ENCODE assay signal across 23 cellular contexts in the genomic region with DNA sequence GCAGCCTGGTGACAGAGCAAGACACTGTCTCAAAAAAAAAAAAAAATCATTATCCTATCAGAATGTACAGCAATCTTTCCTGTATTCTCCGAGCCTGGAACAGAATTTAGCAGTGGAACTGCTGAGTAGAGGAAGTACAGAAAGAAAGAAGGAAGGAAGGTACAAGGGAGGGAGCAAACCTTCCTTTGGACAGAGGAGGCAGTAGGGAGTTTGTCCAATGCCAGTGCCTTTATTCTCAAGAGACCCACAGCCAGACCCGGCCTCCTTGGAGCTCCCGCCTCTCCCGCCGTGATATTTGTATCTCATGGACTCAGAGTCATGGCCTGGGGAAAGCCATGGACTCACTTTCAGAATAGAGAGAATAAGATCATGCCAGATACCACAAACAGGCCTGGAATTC. TPM values are rescaled to one million over a fixed set of nuclear protein-coding genes. Genes with fewer than 3 reads are reported as not detected.
"Had no signal": no experiment of that assay in that cellular context is flagged by ENCODE, and none has a peak within 500 bp of the region (broad histone marks: within the 10 kb centered on the region; RNA-seq: fewer than 3 reads in every experiment).

No MANE protein-coding gene starts in this region.

- H3K4me1 Mint-ChIP-seq: activated B cell treated with CpG ODN at 0.5 μM for 24 hours; activated CD4-positive, alpha-beta T cell treated with anti-CD3 and anti-CD28 coated beads, Interleukin-2, amount 10 ng/mL, durations not matched to agents 24 days and 14 days; activated naive CD8-positive, alpha-beta T cell treated with anti-CD3 and anti-CD28 coated beads, Interleukin-2, amount 10 ng/mL, durations not matched to agents 7 days and 5 days; brain; central memory CD8-positive, alpha-beta T cell; natural killer cell; stimulated activated naive B cell treated with anti-CD40 and anti-IgM and Interleukin-4, amounts not matched to agents 10 μg/mL and 1 μg/mL and 100 μg/mL, for 72 hours had no signal

- H3K27me3 ChIP-seq: esophagus muscularis mucosa, hepatocyte, tibial nerve had no signal

- DNase-seq: activated B cell treated with CpG ODN at 0.5 μM for 24 hours; activated CD4-positive, alpha-beta T cell treated with anti-CD3 and anti-CD28 coated beads, Interleukin-2, amount 10 ng/mL, durations not matched to agents 24 days and 14 days; activated naive CD4-positive, alpha-beta T cell; activated naive CD8-positive, alpha-beta T cell treated with anti-CD3 and anti-CD28 coated beads, Interleukin-2, amount 10 ng/mL, durations not matched to agents 7 days and 5 days; left ventricle myocardium inferior; natural killer cell; occipital lobe; right cardiac atrium; stimulated activated CD4-positive, alpha-beta T cell treated with anti-CD3 and anti-CD28 coated beads, Interleukin-15, amount 100 ng/mL, for 24 hours; stimulated activated CD4-positive, alpha-beta T cell treated with anti-CD3 and anti-CD28 coated beads, Interleukin-4, amount 100 ng/mL, for 1 hour; stimulated activated naive B cell treated with anti-CD40 and anti-IgM and Interleukin-4, amounts not matched to agents 10 μg/mL and 1 μg/mL and 100 μg/mL, for 72 hours; T-helper 1 cell; T1000 had no signal

- H3K27me3 Mint-ChIP-seq: central memory CD8-positive, alpha-beta T cell had no signal

- H3K4me3 Mint-ChIP-seq: activated B cell treated with CpG ODN at 0.5 μM for 24 hours; activated CD4-positive, alpha-beta T cell treated with anti-CD3 and anti-CD28 coated beads, Interleukin-2, amount 10 ng/mL, durations not matched to agents 24 days and 14 days; activated naive CD8-positive, alpha-beta T cell treated with anti-CD3 and anti-CD28 coated beads, Interleukin-2, amount 10 ng/mL, durations not matched to agents 7 days and 5 days; activated T-helper 1 cell treated with anti-CD3 and anti-CD28 coated beads, Interleukin-12 subunit alpha, Interleukin-12 subunit beta, Interleukin-2, Interleukin-4 antibody, amounts not matched to agents 30 ng/mL and 10 ng/mL and 1 ng/mL, durations not matched to agents 14 hours and 24 hours and 36 hours; brain; central memory CD8-positive, alpha-beta T cell; natural killer cell; stimulated activated naive B cell treated with anti-CD40 and anti-IgM and Interleukin-4, amounts not matched to agents 10 μg/mL and 1 μg/mL and 100 μg/mL, for 72 hours had no signal

- H3K4me3 ChIP-seq: coronary artery, esophagus muscularis mucosa, hepatocyte, left ventricle myocardium inferior, skin epidermis, tibial nerve had no signal

- ATAC-seq: natural killer cell; right cardiac atrium; stimulated activated naive B cell treated with anti-CD40 and anti-IgM and Interleukin-4, amounts not matched to agents 10 μg/mL and 1 μg/mL and 100 μg/mL, for 72 hours had no signal

- H3K27ac ChIP-seq: coronary artery, esophagus muscularis mucosa, hepatocyte, left ventricle myocardium inferior, skin epidermis, tibial nerve had no signal

- H3K36me3 Mint-ChIP-seq: activated naive CD8-positive, alpha-beta T cell treated with anti-CD3 and anti-CD28 coated beads, Interleukin-2, amount 10 ng/mL, durations not matched to agents 7 days and 5 days; brain; natural killer cell; stimulated activated naive B cell treated with anti-CD40 and anti-IgM and Interleukin-4, amounts not matched to agents 10 μg/mL and 1 μg/mL and 100 μg/mL, for 72 hours had no signal

- H3K36me3 ChIP-seq: esophagus muscularis mucosa, left ventricle myocardium inferior, tibial nerve had no signal

- H3K27ac Mint-ChIP-seq: activated B cell treated with CpG ODN at 0.5 μM for 24 hours; activated CD4-positive, alpha-beta T cell treated with anti-CD3 and anti-CD28 coated beads, Interleukin-2, amount 10 ng/mL, durations not matched to agents 24 days and 14 days; activated naive CD8-positive, alpha-beta T cell treated with anti-CD3 and anti-CD28 coated beads, Interleukin-2, amount 10 ng/mL, durations not matched to agents 7 days and 5 days; activated T-helper 1 cell treated with anti-CD3 and anti-CD28 coated beads, Interleukin-12 subunit alpha, Interleukin-12 subunit beta, Interleukin-2, Interleukin-4 antibody, amounts not matched to agents 30 ng/mL and 10 ng/mL and 1 ng/mL, durations not matched to agents 14 hours and 24 hours and 36 hours; natural killer cell; stimulated activated naive B cell treated with anti-CD40 and anti-IgM and Interleukin-4, amounts not matched to agents 10 μg/mL and 1 μg/mL and 100 μg/mL, for 72 hours had no signal

- H3K4me2 ChIP-seq: hepatocyte had no signal

- H3K9me3 Mint-ChIP-seq: activated B cell treated with CpG ODN at 0.5 μM for 24 hours; activated CD4-positive, alpha-beta T cell treated with anti-CD3 and anti-CD28 coated beads, Interleukin-2, amount 10 ng/mL, durations not matched to agents 24 days and 14 days; activated naive CD8-positive, alpha-beta T cell treated with anti-CD3 and anti-CD28 coated beads, Interleukin-2, amount 10 ng/mL, durations not matched to agents 7 days and 5 days; activated T-helper 1 cell treated with anti-CD3 and anti-CD28 coated beads, Interleukin-12 subunit alpha, Interleukin-12 subunit beta, Interleukin-2, Interleukin-4 antibody, amounts not matched to agents 30 ng/mL and 10 ng/mL and 1 ng/mL, durations not matched to agents 14 hours and 24 hours and 36 hours; brain; central memory CD8-positive, alpha-beta T cell; natural killer cell; stimulated activated naive B cell treated with anti-CD40 and anti-IgM and Interleukin-4, amounts not matched to agents 10 μg/mL and 1 μg/mL and 100 μg/mL, for 72 hours had no signal

- H3K79me2 ChIP-seq: hepatocyte had no signal

- H2AFZ ChIP-seq: hepatocyte had no signal

- H3K9me3 ChIP-seq: esophagus muscularis mucosa, left ventricle myocardium inferior, tibial nerve had no signal

- H3K4me1 ChIP-seq: esophagus muscularis mucosa, left ventricle myocardium inferior, tibial nerve had no signal

RNA-seq across cellular contexts. Expression of a gene that starts 37.7 kb away (rescaled TPM):
- total RNA-seq: activated B cell treated with CpG ODN at 0.5 μM for 24 hours; activated CD4-positive, alpha-beta T cell treated with anti-CD3 and anti-CD28 coated beads, Interleukin-2, amount 10 ng/mL, durations not matched to agents 24 days and 14 days; activated naive CD8-positive, alpha-beta T cell treated with anti-CD3 and anti-CD28 coated beads, Interleukin-2, amount 10 ng/mL, durations not matched to agents 7 days and 5 days; activated T-helper 1 cell treated with anti-CD3 and anti-CD28 coated beads, Interleukin-12 subunit alpha, Interleukin-12 subunit beta, Interleukin-2, Interleukin-4 antibody, amounts not matched to agents 30 ng/mL and 10 ng/mL and 1 ng/mL, durations not matched to agents 14 hours and 24 hours and 36 hours; natural killer cell; subcutaneous adipose tissue; tibial nerve had no signal
- polyA plus RNA-seq: hepatocyte, keratinocyte had no signal
